Comparison of ENCODE assay signal across 2 cellular contexts in the genomic region with DNA sequence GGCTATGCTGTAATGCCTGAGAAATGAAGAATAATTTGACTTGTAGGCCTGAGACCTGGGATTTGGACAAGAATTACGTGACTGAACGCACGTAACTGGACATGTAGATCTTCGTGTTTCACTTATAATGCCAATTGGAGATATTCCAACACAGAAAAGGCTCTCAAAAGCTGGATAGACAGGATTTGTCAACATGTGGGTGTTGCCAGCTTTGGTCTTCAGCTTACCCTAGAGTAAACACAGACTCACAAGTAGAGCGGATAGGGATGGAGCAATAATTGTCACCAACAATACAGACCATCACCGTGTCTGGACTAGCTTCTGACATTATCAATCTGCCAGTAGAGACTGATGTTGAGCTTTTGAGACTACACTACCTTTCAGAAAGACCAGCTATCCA.
TF ChIP-seq lines count a peak whose summit lies in the region.

No MANE protein-coding gene starts in this region.

TF ChIP-seq in liver, 16 proteins besides CTCF, POLR2A, EP300 and RAD21 (continued from another document):
- TF ChIP-seq, protein P1, sequence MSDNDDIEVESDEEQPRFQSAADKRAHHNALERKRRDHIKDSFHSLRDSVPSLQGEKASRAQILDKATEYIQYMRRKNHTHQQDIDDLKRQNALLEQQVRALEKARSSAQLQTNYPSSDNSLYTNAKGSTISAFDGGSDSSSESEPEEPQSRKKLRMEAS (IDR thresholded peaks at IDR 0.05): peak; percentile 34
- TF ChIP-seq FOXA2 (IDR thresholded peaks at IDR 0.05) (peak; percentile 98), ATF3 (IDR thresholded peaks at IDR 0.05) (no peak), JUND (IDR thresholded peaks at IDR 0.05) (peak in 1 of 2 donors; percentile 40), ZBTB33 (IDR thresholded peaks at IDR 0.05) (no peak), TAF1 (conservative IDR thresholded peaks at IDR 0.05) (no peak), SP1 (IDR thresholded peaks at IDR 0.05) (peak; percentile 27), NR2F2 (IDR thresholded peaks at IDR 0.05) (no peak), HNF4G (IDR thresholded peaks at IDR 0.05) (no peak), RXRA (IDR thresholded peaks at IDR 0.05) (peak in 1 of 2 donors; percentile 57)

TF ChIP-seq in HepG2, 621 proteins besides CTCF, POLR2A, EP300 and RAD21 (continued from another document):
- TF ChIP-seq ZNF883 (CRISPR knock-in tag; IDR thresholded peaks at IDR 0.05; ENCODE audit: not compliant biosample characterization): no peak
- TF ChIP-seq ZNF235 (CRISPR knock-in tag; IDR thresholded peaks at IDR 0.05; ENCODE audit: borderline replicate concordance): no peak
- no peak for TF ChIP-seq HES4 (CRISPR knock-in tag; IDR thresholded peaks at IDR 0.05; ENCODE audit: borderline replicate concordance)
- TF ChIP-seq PRDM4 (CRISPR knock-in tag; IDR thresholded peaks at IDR 0.05; ENCODE audit: borderline replicate concordance): no peak
- TF ChIP-seq ZNF772 (CRISPR knock-in tag; IDR thresholded peaks at IDR 0.05): no peak
- TF ChIP-seq DPF2 (CRISPR knock-in tag; IDR thresholded peaks at IDR 0.05; ENCODE audit: borderline replicate concordance, low read depth): no peak
- no peak for TF ChIP-seq PHF5A (CRISPR knock-in tag; IDR thresholded peaks at IDR 0.05; ENCODE audit: low read depth, unreplicated experiment)
- TF ChIP-seq, protein P2, sequence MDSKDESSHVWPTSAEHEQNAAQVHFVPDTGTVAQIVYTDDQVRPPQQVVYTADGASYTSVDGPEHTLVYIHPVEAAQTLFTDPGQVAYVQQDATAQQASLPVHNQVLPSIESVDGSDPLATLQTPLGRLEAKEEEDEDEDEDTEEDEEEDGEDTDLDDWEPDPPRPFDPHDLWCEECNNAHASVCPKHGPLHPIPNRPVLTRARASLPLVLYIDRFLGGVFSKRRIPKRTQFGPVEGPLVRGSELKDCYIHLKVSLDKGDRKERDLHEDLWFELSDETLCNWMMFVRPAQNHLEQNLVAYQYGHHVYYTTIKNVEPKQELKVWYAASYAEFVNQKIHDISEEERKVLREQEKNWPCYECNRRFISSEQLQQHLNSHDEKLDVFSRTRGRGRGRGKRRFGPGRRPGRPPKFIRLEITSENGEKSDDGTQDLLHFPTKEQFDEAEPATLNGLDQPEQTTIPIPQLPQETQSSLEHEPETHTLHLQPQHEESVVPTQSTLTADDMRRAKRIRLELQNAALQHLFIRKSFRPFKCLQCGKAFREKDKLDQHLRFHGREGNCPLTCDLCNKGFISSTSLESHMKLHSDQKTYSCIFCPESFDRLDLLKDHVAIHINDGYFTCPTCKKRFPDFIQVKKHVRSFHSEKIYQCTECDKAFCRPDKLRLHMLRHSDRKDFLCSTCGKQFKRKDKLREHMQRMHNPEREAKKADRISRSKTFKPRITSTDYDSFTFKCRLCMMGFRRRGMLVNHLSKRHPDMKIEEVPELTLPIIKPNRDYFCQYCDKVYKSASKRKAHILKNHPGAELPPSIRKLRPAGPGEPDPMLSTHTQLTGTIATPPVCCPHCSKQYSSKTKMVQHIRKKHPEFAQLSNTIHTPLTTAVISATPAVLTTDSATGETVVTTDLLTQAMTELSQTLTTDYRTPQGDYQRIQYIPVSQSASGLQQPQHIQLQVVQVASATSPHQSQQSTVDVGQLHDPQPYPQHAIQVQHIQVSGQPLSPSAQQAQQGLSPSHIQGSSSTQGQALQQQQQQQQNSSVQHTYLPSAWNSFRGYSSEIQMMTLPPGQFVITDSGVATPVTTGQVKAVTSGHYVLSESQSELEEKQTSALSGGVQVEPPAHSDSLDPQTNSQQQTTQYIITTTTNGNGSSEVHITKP (CRISPR knock-in tag; IDR thresholded peaks at IDR 0.05; ENCODE audit: low read depth): no peak
- TF ChIP-seq, protein P3, sequence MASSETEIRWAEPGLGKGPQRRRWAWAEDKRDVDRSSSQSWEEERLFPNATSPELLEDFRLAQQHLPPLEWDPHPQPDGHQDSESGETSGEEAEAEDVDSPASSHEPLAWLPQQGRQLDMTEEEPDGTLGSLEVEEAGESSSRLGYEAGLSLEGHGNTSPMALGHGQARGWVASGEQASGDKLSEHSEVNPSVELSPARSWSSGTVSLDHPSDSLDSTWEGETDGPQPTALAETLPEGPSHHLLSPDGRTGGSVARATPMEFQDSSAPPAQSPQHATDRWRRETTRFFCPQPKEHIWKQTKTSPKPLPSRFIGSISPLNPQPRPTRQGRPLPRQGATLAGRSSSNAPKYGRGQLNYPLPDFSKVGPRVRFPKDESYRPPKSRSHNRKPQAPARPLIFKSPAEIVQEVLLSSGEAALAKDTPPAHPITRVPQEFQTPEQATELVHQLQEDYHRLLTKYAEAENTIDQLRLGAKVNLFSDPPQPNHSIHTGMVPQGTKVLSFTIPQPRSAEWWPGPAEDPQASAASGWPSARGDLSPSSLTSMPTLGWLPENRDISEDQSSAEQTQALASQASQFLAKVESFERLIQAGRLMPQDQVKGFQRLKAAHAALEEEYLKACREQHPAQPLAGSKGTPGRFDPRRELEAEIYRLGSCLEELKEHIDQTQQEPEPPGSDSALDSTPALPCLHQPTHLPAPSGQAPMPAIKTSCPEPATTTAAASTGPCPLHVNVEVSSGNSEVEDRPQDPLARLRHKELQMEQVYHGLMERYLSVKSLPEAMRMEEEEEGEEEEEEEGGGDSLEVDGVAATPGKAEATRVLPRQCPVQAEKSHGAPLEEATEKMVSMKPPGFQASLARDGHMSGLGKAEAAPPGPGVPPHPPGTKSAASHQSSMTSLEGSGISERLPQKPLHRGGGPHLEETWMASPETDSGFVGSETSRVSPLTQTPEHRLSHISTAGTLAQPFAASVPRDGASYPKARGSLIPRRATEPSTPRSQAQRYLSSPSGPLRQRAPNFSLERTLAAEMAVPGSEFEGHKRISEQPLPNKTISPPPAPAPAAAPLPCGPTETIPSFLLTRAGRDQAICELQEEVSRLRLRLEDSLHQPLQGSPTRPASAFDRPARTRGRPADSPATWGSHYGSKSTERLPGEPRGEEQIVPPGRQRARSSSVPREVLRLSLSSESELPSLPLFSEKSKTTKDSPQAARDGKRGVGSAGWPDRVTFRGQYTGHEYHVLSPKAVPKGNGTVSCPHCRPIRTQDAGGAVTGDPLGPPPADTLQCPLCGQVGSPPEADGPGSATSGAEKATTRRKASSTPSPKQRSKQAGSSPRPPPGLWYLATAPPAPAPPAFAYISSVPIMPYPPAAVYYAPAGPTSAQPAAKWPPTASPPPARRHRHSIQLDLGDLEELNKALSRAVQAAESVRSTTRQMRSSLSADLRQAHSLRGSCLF (CRISPR knock-in tag; IDR thresholded peaks at IDR 0.05; ENCODE audit: borderline replicate concordance): no peak
TF ChIP-seq in HepG2: peak in this region for 0.
